ENCODE assay signal across 17 cellular contexts in genomic region chr9:37534412-37534811, GRCh38. TPM values are rescaled to one million over a fixed set of nuclear protein-coding genes. Genes with fewer than 3 reads are reported as not detected.
DNase-seq lines count a peak whose midpoint lies in the region; ATAC-seq and TF ChIP-seq lines count a peak whose summit lies in the region.
"Had no signal": no experiment of that assay in that cellular context is flagged by ENCODE, and none has a peak within 500 bp of the region (broad histone marks: within the 10 kb centered on the region; RNA-seq: fewer than 3 reads in every experiment).

No MANE protein-coding gene starts in this region.

- no peaks in the 10 kb centered on the region for H3K27me3 Mint-ChIP-seq in CD4-positive, alpha-beta memory T cell
- no peaks in the 10 kb centered on the region for H3K27me3 Mint-ChIP-seq in dendritic cell treated with granulocyte-macrophage colony-stimulating factor and Interleukin-4, amounts not matched to agents 40 ng/mL and 50 ng/mL, for 4 days
- no peaks in the 10 kb centered on the region for H3K27me3 Mint-ChIP-seq in neural crest cell (ENCODE audit: low read depth)
- H3K27me3 Mint-ChIP-seq in mesothelial cell of epicardium (ENCODE audit: low read depth), result no peaks in the 10 kb centered on the region
- H3K27me3 Mint-ChIP-seq: IgD-negative memory B cell had no signal

- POLR2A ChIA-PET in CD4-positive, alpha-beta memory T cell (lab: Charles Lee; ENCODE audit: partially characterized antibody), result no interaction called here

- CTCF ChIA-PET in CD4-positive, alpha-beta memory T cell (lab: Charles Lee; ENCODE audit: partially characterized antibody), result interaction anchor here (0.8 kb wide), 1 partner anchor 48 kb away, joined by 3 read pairs; the partner anchor contains the start of gene POLR1E

- no peak for DNase-seq in CD4-positive, alpha-beta memory T cell
- DNase-seq in WERI-Rb-1, result no peak
- no peak for DNase-seq in neural crest cell (ENCODE audit: low read depth, low spot score)
- no peak for DNase-seq in activated CD4-positive, alpha-beta T cell treated with anti-CD3 and anti-CD28 coated beads, Interleukin-2, amount 50 U/mL, for 48 hours
- no peak for DNase-seq in cortex of kidney (lab: John Stamatoyannopoulos, UW)
- no peak for DNase-seq in mesothelial cell of epicardium (ENCODE audit: low spot score in 2 of 2, unreplicated experiment in 2 of 2)
- DNase-seq: GOT3, Karpas-422, MV-4-11, NCI-H187, NCI-H69, Peyer's patch had no signal

- no peak overlapping the region for H3K27ac ChIP-seq in CD4-positive, alpha-beta memory T cell (ENCODE audit: low read depth, low read length)
- H3K27ac ChIP-seq in WERI-Rb-1, result peak overlapping the region; percentile 79

- peaks cover 19% of the 10 kb centered on the region for H3K4me1 ChIP-seq in CD4-positive, alpha-beta memory T cell (ENCODE audit: insufficient read depth, low read length)
- H3K4me1 ChIP-seq: Peyer's patch had no signal

- no peaks in the 10 kb centered on the region for H3K9me3 ChIP-seq in CD4-positive, alpha-beta memory T cell (ENCODE audit: control insufficient read depth in 1 of 2, low read length in 2 of 2)
- no peaks in the 10 kb centered on the region for H3K9me3 ChIP-seq in WERI-Rb-1 (ENCODE audit: severe bottlenecking)
- H3K9me3 ChIP-seq: Peyer's patch had no signal

- no peaks in the 10 kb centered on the region for H3K36me3 ChIP-seq in CD4-positive, alpha-beta memory T cell (ENCODE audit: insufficient read depth, low read length)
- H3K36me3 ChIP-seq in WERI-Rb-1, result peaks cover 89% of the 10 kb centered on the region

- no peak overlapping the region for H3K4me3 ChIP-seq in CD4-positive, alpha-beta memory T cell (ENCODE audit: low read length in 2 of 2)
- H3K4me3 ChIP-seq in WERI-Rb-1 (ENCODE audit: low read depth, low read length), result no peak overlapping the region
- H3K4me3 ChIP-seq: Peyer's patch had no signal

- no peaks in the 10 kb centered on the region for H3K27me3 ChIP-seq in CD4-positive, alpha-beta memory T cell (ENCODE audit: insufficient read depth, low read length)
- no peaks in the 10 kb centered on the region for H3K27me3 ChIP-seq in WERI-Rb-1 (ENCODE audit: insufficient read depth, low read depth, severe bottlenecking)
- H3K27me3 ChIP-seq: Peyer's patch had no signal

- TF ChIP-seq CTCF in WERI-Rb-1 (IDR thresholded peaks at IDR 0.05; ENCODE audit: low read depth, low read length) (no peak), neural crest cell (conservative IDR thresholded peaks at IDR 0.05) (no peak), mesothelial cell of epicardium (IDR thresholded peaks at IDR 0.05; ENCODE audit: unreplicated experiment) (no peak)

- intact Hi-C loops in CD4-positive, alpha-beta memory T cell (cut with micrococcal nuclease), result no loop called here
- intact Hi-C loops in dendritic cell treated with granulocyte-macrophage colony-stimulating factor and Interleukin-4, amounts not matched to agents 40 ng/mL and 50 ng/mL, for 4 days (cut with micrococcal nuclease), result no loop called here

- no peaks in the 10 kb centered on the region for H3K9me3 Mint-ChIP-seq in CD4-positive, alpha-beta memory T cell
- no peaks in the 10 kb centered on the region for H3K9me3 Mint-ChIP-seq in dendritic cell treated with granulocyte-macrophage colony-stimulating factor and Interleukin-4, amounts not matched to agents 40 ng/mL and 50 ng/mL, for 4 days
- H3K9me3 Mint-ChIP-seq in neural crest cell (no peaks in the 10 kb centered on the region), mesothelial cell of epicardium (no peaks in the 10 kb centered on the region)
- H3K9me3 Mint-ChIP-seq: IgD-negative memory B cell had no signal

- H3K4me1 Mint-ChIP-seq in CD4-positive, alpha-beta memory T cell, result peaks cover 5 to 20% (median 13%) of the 10 kb centered on the region in 4 donors
- H3K4me1 Mint-ChIP-seq in dendritic cell treated with granulocyte-macrophage colony-stimulating factor and Interleukin-4, amounts not matched to agents 40 ng/mL and 50 ng/mL, for 4 days (ENCODE audit: low read depth), result peaks cover 8% of the 10 kb centered on the region
- H3K4me1 Mint-ChIP-seq in neural crest cell, result no peaks in the 10 kb centered on the region
- no peaks in the 10 kb centered on the region for H3K4me1 Mint-ChIP-seq in mesothelial cell of epicardium

- H3K27ac Mint-ChIP-seq in CD4-positive, alpha-beta memory T cell, result peak overlapping the region in 4 of 7 donors; percentile 39 to 70 (median 62)
- peak overlapping the region; percentile 0 for H3K27ac Mint-ChIP-seq in dendritic cell treated with granulocyte-macrophage colony-stimulating factor and Interleukin-4, amounts not matched to agents 40 ng/mL and 50 ng/mL, for 4 days
- H3K27ac Mint-ChIP-seq in neural crest cell (ENCODE audit: unreplicated experiment) (peak overlapping the region; percentile 22), mesothelial cell of epicardium (no peak overlapping the region)

- no peak for ATAC-seq in HG03097 (IDR thresholded peaks at IDR 0.05; ENCODE audit: low FRiP score, unreplicated experiment)
- ATAC-seq: HCT116, SK-N-SH treated with all-trans-retinoic acid at 6 μM for 48 hours had no signal

- H3K4me3 Mint-ChIP-seq in CD4-positive, alpha-beta memory T cell, result no peak overlapping the region
- no peak overlapping the region for H3K4me3 Mint-ChIP-seq in dendritic cell treated with granulocyte-macrophage colony-stimulating factor and Interleukin-4, amounts not matched to agents 40 ng/mL and 50 ng/mL, for 4 days
- H3K4me3 Mint-ChIP-seq in neural crest cell (no peak overlapping the region), mesothelial cell of epicardium (no peak overlapping the region)
- H3K4me3 Mint-ChIP-seq: IgD-negative memory B cell had no signal

- peaks cover 2 to 7% of the 10 kb centered on the region in 2 donors for H3K36me3 Mint-ChIP-seq in CD4-positive, alpha-beta memory T cell
- H3K36me3 Mint-ChIP-seq in dendritic cell treated with granulocyte-macrophage colony-stimulating factor and Interleukin-4, amounts not matched to agents 40 ng/mL and 50 ng/mL, for 4 days (ENCODE audit: low read depth), result peaks cover 22% of the 10 kb centered on the region
- H3K36me3 Mint-ChIP-seq in neural crest cell (ENCODE audit: low read depth), result peaks cover 5% of the 10 kb centered on the region
- peaks cover 19% of the 10 kb centered on the region for H3K36me3 Mint-ChIP-seq in mesothelial cell of epicardium

RNA-seq across cellular contexts. Expression of gene FBXO10, which starts 41.8 kb away (rescaled TPM):
- 1 to 10 TPM; 5.5 to 6.1 TPM for total RNA-seq in CD4-positive, alpha-beta memory T cell
- 1 to 10 TPM; 3.2 to 4.9 TPM for polyA plus RNA-seq in CD4-positive, alpha-beta memory T cell
- total RNA-seq in neural crest cell (24.8 and 25.6 TPM in 2 replicates), mesothelial cell of epicardium (22.0 to 26.6 TPM (median 24.1 TPM) in 3 replicates)

RNA-seq across cellular contexts. Expression of gene POLR1E, which starts 48.7 kb away (rescaled TPM):
- total RNA-seq in CD4-positive, alpha-beta memory T cell, result 10 to 100 TPM; 36.2 to 38.2 TPM
- polyA plus RNA-seq in CD4-positive, alpha-beta memory T cell, result 10 to 100 TPM; 12.2 to 22.8 TPM
- total RNA-seq in neural crest cell (46.4 and 48.7 TPM in 2 replicates), mesothelial cell of epicardium (24.9 to 27.3 TPM (median 26.1 TPM) in 3 replicates)

RNA-seq across cellular contexts. Expression of gene TOMM5, which starts 58.0 kb away (rescaled TPM):
- 10 to 100 TPM; 48.2 to 51.1 TPM for total RNA-seq in CD4-positive, alpha-beta memory T cell
- polyA plus RNA-seq in CD4-positive, alpha-beta memory T cell, result 100 to 1,000 TPM; 201 to 226 TPM
- total RNA-seq in neural crest cell (155 and 159 TPM in 2 replicates), mesothelial cell of epicardium (81.4 to 87.2 TPM (median 83.4 TPM) in 3 replicates)
